13 cellular contexts compared by ENCODE assay signal in genomic region chr9:129933215-129933614, GRCh38.
DNase-seq lines count a peak whose midpoint lies in the region; ATAC-seq, FAIRE-seq and TF ChIP-seq lines count a peak whose summit lies in the region.
"Had no signal": no experiment of that assay in that cellular context is flagged by ENCODE, and none has a peak within 500 bp of the region (broad histone marks: within the 10 kb centered on the region; RNA-seq: fewer than 3 reads in every experiment).

No MANE protein-coding gene starts in this region.

- FAIRE-seq in GM12878 (lab: Jason Lieb, UNC) = no peak
- FAIRE-seq: colon, GM12891 had no signal

- peak overlapping the region in 1 of 8 donors; percentile 41 for H3K4me3 Mint-ChIP-seq in naive B cell

- DNase-seq in heart right ventricle (no peak), Right ventricle myocardium superior (no peak), GM12878 (ENCODE audit: low read depth, low spot score) (no peak), naive B cell (no peak), uterus (no peak), HuH-7.5 (ENCODE audit: low spot score) (no peak), DMS153 treated with DMSO at 0.1 percent for 48 hours (lab: John Stamatoyannopoulos, UW; ENCODE audit: unreplicated experiment) (no peak)
- DNase-seq: activated CD4-positive, alpha-beta T cell treated with anti-CD3 and anti-CD28 coated beads, Interleukin-2, amount 50 U/mL, for 1 hour; NCI-H146 had no signal

- H3K4me1 Mint-ChIP-seq in naive B cell = peaks cover 22 to 40% (median 34%) of the 10 kb centered on the region in 3 donors

- H3K27ac ChIP-seq in heart right ventricle = peak overlapping the region in 8 of 10 donors; percentile 9 to 80 (median 72)
- peak overlapping the region; percentile 84 for H3K27ac ChIP-seq in GM12878 (ENCODE audit: control insufficient read depth, insufficient read depth)
- peak overlapping the region; percentile 74 to 90 for H3K27ac ChIP-seq in uterus
- H3K27ac ChIP-seq: BLaER1 had no signal

- peaks cover 6 to 8% of the 10 kb centered on the region in 2 donors for H3K36me3 Mint-ChIP-seq in naive B cell

- RAD21 ChIA-PET in GM12878 (lab: Charles Lee; ENCODE audit: unreplicated experiment) = interaction anchor here (0.8 to 4.0 kb wide), 20 partner anchors 10 to 109 kb away, joined by 3 to 36 read pairs (median 6); no protein-coding TSS in a partner anchor

- H2AFZ ChIP-seq in GM12878 (ENCODE audit: control insufficient read depth, low read depth, low read length) = no peak overlapping the region

- H3K27me3 ChIP-seq in heart right ventricle (no peaks in the 10 kb centered on the region), GM12878 (replicated peaks in 1 of 2; ENCODE audit: control insufficient read depth in 2 of 2, insufficient read depth in 2 of 2, low read length in 1 of 2) (no peaks in the 10 kb centered on the region), uterus (no peaks in the 10 kb centered on the region)
- H3K27me3 ChIP-seq: BLaER1 had no signal

- H3K9ac ChIP-seq in GM12878 (ENCODE audit: control insufficient read depth, insufficient read depth, low read length) = peak overlapping the region; percentile 47; the same call in 1 of the 2 replicates
- H3K9ac ChIP-seq: BLaER1 had no signal

- no peak for TF ChIP-seq POLR2A in GM12878 (IDR thresholded peaks at IDR 0.05; ENCODE audit: low read depth, low read length)
- TF ChIP-seq POLR2A in uterus (IDR thresholded peaks at IDR 0.05) = no peak

- no peaks in the 10 kb centered on the region for H4K20me1 ChIP-seq in GM12878 (ENCODE audit: control insufficient read depth, insufficient read depth)
- H4K20me1 ChIP-seq: BLaER1 had no signal

- no peak for TF ChIP-seq EP300 in GM12878 (IDR thresholded peaks at IDR 0.05; ENCODE audit: borderline replicate concordance in 1 of 2, control insufficient read depth in 1 of 2, low read depth in 2 of 2, low read length in 2 of 2)

- CTCF ChIA-PET in GM12878 (lab: Yijun Ruan, JAX) = interaction anchor here (1.0 to 3.9 kb wide), 9 partner anchors 15 to 307 kb away, joined by 3 to 13 read pairs (median 5); partner anchors contain the start of gene NTMT1

- in situ Hi-C loops in GM12878 (cut with MboI) = no loop called here

- H3K9me3 Mint-ChIP-seq in naive B cell = no peaks in the 10 kb centered on the region

- peak overlapping the region; percentile 12 to 93 (median 58) for H3K27ac Mint-ChIP-seq in naive B cell

- H3K9me3 ChIP-seq in heart right ventricle = no peaks in the 10 kb centered on the region
- no peaks in the 10 kb centered on the region for H3K9me3 ChIP-seq in GM12878 (replicated peaks; ENCODE audit: control insufficient read depth, insufficient read depth, low read length)
- no peaks in the 10 kb centered on the region for H3K9me3 ChIP-seq in uterus
- H3K9me3 ChIP-seq: BLaER1 had no signal

- intact Hi-C loops in heart right ventricle (cut with DNase I) (loop anchor here in 1 of 10 donors (5.0 kb wide), 2 partner anchors 34 to 46 kb away; no protein-coding TSS in a partner anchor), Right ventricle myocardium superior (cut with DNase I) (no loop called here), GM12878 (cut with micrococcal nuclease; ENCODE audit: unreplicated experiment) (loop anchor here (2.0 kb wide), 1 partner anchor 24 kb away; no protein-coding TSS in a partner anchor), uterus (cut with DNase I; ENCODE audit: low total_unique reads) (no loop called here)

- TF ChIP-seq RAD21 in GM12878 (IDR thresholded peaks at IDR 0.05; ENCODE audit: insufficient read depth, low read depth, low read length) = no peak

- ATAC-seq in heart right ventricle = no peak
- ATAC-seq in Right ventricle myocardium superior (ENCODE audit: poor library complexity) = no peak
- peak; percentile 44 for ATAC-seq in GM12878
- ATAC-seq in naive B cell (ENCODE audit: low read depth in 2 of 2) = no peak
- ATAC-seq in GM19324 (IDR thresholded peaks at IDR 0.05; ENCODE audit: low FRiP score, unreplicated experiment) = no peak

- H3K36me3 ChIP-seq in heart right ventricle (peaks cover 0 to 27% (median 0%) of the 10 kb centered on the region in 9 donors), GM12878 (ENCODE audit: control insufficient read depth in 2 of 2, insufficient read depth in 2 of 2, low read length in 1 of 2) (peaks cover 7 to 31% of the 10 kb centered on the region in 2 experiments), uterus (no peaks in the 10 kb centered on the region)

- peak overlapping the region; percentile 71 for H3K4me2 ChIP-seq in GM12878 (ENCODE audit: control insufficient read depth, insufficient read depth)
- H3K4me2 ChIP-seq: BLaER1 had no signal

- peaks cover 66% of the 10 kb centered on the region for H3K79me2 ChIP-seq in GM12878 (ENCODE audit: control insufficient read depth, insufficient read depth, low read length)

- H3K4me1 ChIP-seq in heart right ventricle = peaks cover 3 to 68% (median 40%) of the 10 kb centered on the region in 9 donors
- H3K4me1 ChIP-seq in GM12878 (ENCODE audit: control insufficient read depth, insufficient read depth, low read length) = peaks cover 46% of the 10 kb centered on the region
- H3K4me1 ChIP-seq in uterus = peaks cover 0 to 6% of the 10 kb centered on the region in 2 donors

- SMC1A ChIA-PET in GM12878 (lab: Charles Lee; ENCODE audit: uncharacterized antibody, unreplicated experiment) = interaction anchor here (0.7 to 4.9 kb wide), 38 partner anchors 9 to 1633 kb away, joined by 3 to 46 read pairs (median 4); no protein-coding TSS in a partner anchor

- POLR2A ChIA-PET in GM12878 (lab: Charles Lee) = interaction anchor here (0.6 to 3.8 kb wide), 18 partner anchors 9 to 107 kb away, joined by 3 to 41 read pairs (median 6); no protein-coding TSS in a partner anchor

- no peaks in the 10 kb centered on the region for H3K27me3 Mint-ChIP-seq in naive B cell

- WGBS in heart right ventricle, 2 donors = 74 to 76% methylated on average over 4 of the region's 4 CpGs
- WGBS in GM12878 (ENCODE audit: insufficient coverage, insufficient replicate concordance, low lambda C conversion rate, missing lambda C conversion rate) = 18% methylated on average over 4 of the region's 4 CpGs

- H3K4me3 ChIP-seq in heart right ventricle (no peak overlapping the region), GM12878 (no peak overlapping the region), uterus (no peak overlapping the region)
- H3K4me3 ChIP-seq: BLaER1 had no signal

- TF ChIP-seq CTCF in heart right ventricle (IDR thresholded peaks at IDR 0.05) = no peak
- TF ChIP-seq CTCF in GM12878 (IDR thresholded peaks at IDR 0.05 in 2 of 3, conservative IDR thresholded peaks at IDR 0.05 in 1 of 3; ENCODE audit: control insufficient read depth in 2 of 3, extremely low read depth in 1 of 3, insufficient read depth in 1 of 3, low read depth in 3 of 3, low read length in 3 of 3) = no peak
- TF ChIP-seq CTCF in uterus (IDR thresholded peaks at IDR 0.05) = no peak

- BruUV-seq in GM12878 (replicated peaks; lab: Mats Ljungman, UMichigan) = no TSS peak

TF ChIP-seq in GM12878, 131 proteins besides CTCF, POLR2A, EP300 and RAD21:
- TF ChIP-seq NRF1 (conservative IDR thresholded peaks at IDR 0.05; ENCODE audit: low read depth, low read length) (no peak), POLR2AphosphoS2 (IDR thresholded peaks at IDR 0.05; ENCODE audit: low read depth, low read length) (0 out of 2 replicates have a peak, but pooled peaks have one; percentile 7)
